Comparison of ENCODE assay signal across 14 cellular contexts in genomic region chr9:97386265-97386633, GRCh38. TPM values are rescaled to one million over a fixed set of nuclear protein-coding genes. Genes with fewer than 3 reads are reported as not detected.
DNase-seq lines count a peak whose midpoint lies in the region; FAIRE-seq lines count a peak whose summit lies in the region.
"Had no signal": no experiment of that assay in that cellular context is flagged by ENCODE, and none has a peak within 500 bp of the region (broad histone marks: within the 10 kb centered on the region; RNA-seq: fewer than 3 reads in every experiment).

No MANE protein-coding gene starts in this region.

- FAIRE-seq in small intestine (lab: Jason Lieb, UNC) = no peak
- FAIRE-seq in urothelium cell line (lab: Jason Lieb, UNC) = no peak

- H3K4me1 ChIP-seq in small intestine (ENCODE audit: control insufficient read depth in 2 of 2, insufficient read depth in 1 of 2, low read depth in 1 of 2, low read length in 1 of 2) = peaks cover 3 to 24% of the 10 kb centered on the region in 2 donors
- H3K4me1 ChIP-seq: HAP-1 had no signal

- DNase-seq in DMS53 (lab: John Stamatoyannopoulos, UW) (peak; percentile 51), DMS53 treated with DMSO at 0.1 percent for 48 hours (lab: John Stamatoyannopoulos, UW; ENCODE audit: unreplicated experiment) (no peak), NCI-H69 (lab: John Stamatoyannopoulos, UW) (peak; percentile 84), kidney tubule cell (ENCODE audit: low spot score) (peak; percentile 39), small intestine (peak; percentile 90), NCI-H128 (lab: John Stamatoyannopoulos, UW; ENCODE audit: unreplicated experiment) (no peak), urothelium cell line (ENCODE audit: low spot score) (no peak), DMS79 treated with DMSO at 0.1 percent for 48 hours (lab: John Stamatoyannopoulos, UW) (no peak)
- DNase-seq: EL, NCI-H1436 treated with DMSO at 0.1 percent for 48 hours, NCI-H2107, NCI-H524 treated with DMSO at 0.1 percent for 48 hours had no signal

- no peak overlapping the region for H3K4me3 ChIP-seq in small intestine (ENCODE audit: low read depth in 1 of 2, low read length in 2 of 2)
- H3K4me3 ChIP-seq: HAP-1 had no signal

- H3K36me3 ChIP-seq in small intestine (ENCODE audit: control insufficient read depth in 2 of 2, insufficient read depth in 2 of 2, low read length in 2 of 2) = no peaks in the 10 kb centered on the region
- H3K36me3 ChIP-seq: HAP-1 had no signal

- WGBS in small intestine, 3 donors = 15 to 39% (median 20%) methylated on average over 1 of the region's 1 CpG

- peak overlapping the region; percentile 45 to 84 for H3K27ac ChIP-seq in small intestine (ENCODE audit: low read depth in 1 of 2, low read length in 1 of 2)
- H3K27ac ChIP-seq: 22Rv1 had no signal

- H3K9me3 ChIP-seq in small intestine (ENCODE audit: control insufficient read depth, low read depth) = no peaks in the 10 kb centered on the region
- H3K9me3 ChIP-seq: HAP-1 had no signal

- H3K27me3 ChIP-seq in small intestine (ENCODE audit: control insufficient read depth in 2 of 2, insufficient read depth in 2 of 2, low read length in 2 of 2) = no peaks in the 10 kb centered on the region

RNA-seq across cellular contexts. Expression of gene TDRD7, which starts 25.6 kb away (rescaled TPM):
- 10 to 100 TPM; 15.2 to 23.9 (median 16.8) TPM for polyA plus RNA-seq in small intestine

Comparison
In these comparisons a context has a peak if more than half of its experiments do, and no peak if none do; other contexts are left out.
1. DNase-seq: peak in DMS53 (single experiment), NCI-H69 (single experiment), kidney tubule cell (single experiment) and small intestine (single experiment); none in DMS53 treated with DMSO at 0.1 percent for 48 hours (single experiment), NCI-H128 (single experiment), urothelium cell line (single experiment) and DMS79 treated with DMSO at 0.1 percent for 48 hours (single experiment).